Comparison of ENCODE assay signal across 7 cellular contexts in the genomic region with DNA sequence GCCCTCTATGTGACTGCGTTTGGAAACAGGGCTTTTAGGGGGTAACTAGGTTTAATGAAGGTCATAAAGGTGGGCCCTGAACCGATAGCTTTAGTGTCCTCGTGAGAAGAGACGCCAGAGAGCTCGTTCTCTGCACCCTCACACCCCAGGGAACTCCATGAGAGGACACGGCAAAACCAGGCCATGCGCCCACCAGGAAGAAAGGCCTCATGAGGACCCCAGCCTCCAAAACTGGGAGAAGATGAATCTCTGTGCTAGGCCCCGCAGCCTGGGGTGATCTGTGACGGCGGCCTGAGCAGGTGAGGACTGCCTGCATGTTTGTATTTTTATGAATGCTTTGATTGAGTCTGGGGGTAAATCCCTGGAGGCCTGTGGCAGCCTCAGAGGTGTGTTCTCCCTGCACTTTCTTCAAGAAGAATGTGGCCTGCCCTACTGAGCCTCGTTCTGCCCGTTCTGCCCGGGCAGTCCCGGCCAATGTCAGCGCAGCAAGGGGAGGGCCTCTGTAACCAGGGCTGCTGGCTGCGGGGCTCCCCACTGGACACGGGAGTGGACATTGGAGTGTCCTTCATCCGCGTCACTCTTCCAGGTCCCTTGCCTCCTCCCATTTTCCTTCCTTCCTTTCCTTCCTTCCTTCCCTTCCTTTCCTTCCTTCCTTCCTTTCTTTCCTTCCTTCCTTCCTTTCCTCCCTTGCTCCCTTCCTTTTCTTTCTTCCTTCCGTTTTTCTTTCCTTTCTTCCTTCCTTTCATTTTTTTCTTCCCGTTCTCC. TPM values are rescaled to one million over a fixed set of nuclear protein-coding genes. Genes with fewer than 3 reads are reported as not detected.
A peak's percentile ranks its signal among the peaks of the same experiment; 100 is the strongest.
DNase-seq lines count a peak whose midpoint lies in the region; ATAC-seq and TF ChIP-seq lines count a peak whose summit lies in the region.

No MANE protein-coding gene starts in this region.

- H2BK20ac ChIP-seq in H9 (ENCODE audit: low read depth, low read length, poor library complexity, severe bottlenecking), result no peak overlapping the region

- CTCF ChIA-PET in CD8-positive, alpha-beta T cell (lab: Charles Lee), result interaction anchor here (0.6 to 8.7 kb wide), 10 partner anchors 11 to 106 kb away, joined by 3 to 83 read pairs (median 5); no protein-coding TSS in a partner anchor

- no peaks in the 10 kb centered on the region for H4K20me1 ChIP-seq in H9 (ENCODE audit: control insufficient read depth, insufficient read depth, insufficient read length)
- no peaks in the 10 kb centered on the region for H4K20me1 ChIP-seq in smooth muscle cell (ENCODE audit: low read depth)

- no peak overlapping the region for H3K4me3 ChIP-seq in smooth muscle cell
- H3K4me3 ChIP-seq in CD8-positive, alpha-beta T cell (ENCODE audit: low read depth, low read length), result no peak overlapping the region

- no peak overlapping the region for H2BK120ac ChIP-seq in H9 (ENCODE audit: low read depth, low read length, poor library complexity, severe bottlenecking)

- H2AFZ ChIP-seq in H9 (ENCODE audit: low read length), result no peak overlapping the region
- no peak overlapping the region for H2AFZ ChIP-seq in smooth muscle cell (ENCODE audit: low read depth)

- no peaks in the 10 kb centered on the region for H3K79me1 ChIP-seq in H9 (ENCODE audit: insufficient read depth, low read depth, low read length, poor library complexity, severe bottlenecking)

- TF ChIP-seq CTCF in H9 (conservative IDR thresholded peaks at IDR 0.05) (no peak), smooth muscle cell (IDR thresholded peaks at IDR 0.05; ENCODE audit: borderline replicate concordance, insufficient read depth, poor library complexity, severe bottlenecking) (no peak)
- no peak for TF ChIP-seq CTCF in CD8-positive, alpha-beta T cell (IDR thresholded peaks at IDR 0.05)

- POLR2A ChIA-PET in CD8-positive, alpha-beta T cell (lab: Charles Lee), result interaction anchor here (0.6 kb wide), 1 partner anchor 213 kb away, joined by 3 read pairs; no protein-coding TSS in a partner anchor

- H3F3A ChIP-seq in smooth muscle cell (ENCODE audit: low read depth), result peaks cover 5% of the 10 kb centered on the region

- ATAC-seq in T-helper 17 cell, result no peak
- ATAC-seq in CD8-positive, alpha-beta T cell, result no peak

- H3K36me3 ChIP-seq in smooth muscle cell (ENCODE audit: low read depth), result no peaks in the 10 kb centered on the region
- no peaks in the 10 kb centered on the region for H3K36me3 ChIP-seq in CD8-positive, alpha-beta T cell (ENCODE audit: insufficient read depth, low read length)

- H3K27me3 ChIP-seq in H9 (ENCODE audit: insufficient read depth, low read length) (no peaks in the 10 kb centered on the region), smooth muscle cell (ENCODE audit: low read depth) (no peaks in the 10 kb centered on the region)
- H3K27me3 ChIP-seq in CD8-positive, alpha-beta T cell (ENCODE audit: insufficient read depth, low read length), result no peaks in the 10 kb centered on the region

- H3K27ac Mint-ChIP-seq in H9 (peak overlapping the region; percentile 51 to 85 (median 81); a peak in 4 of 7 replicates), T-helper 17 cell (peak overlapping the region; percentile 96), immature natural killer cell (peak overlapping the region in 4 of 6 donors; percentile 31 to 92 (median 60))
- no peak overlapping the region for H3K27ac Mint-ChIP-seq in CD8-positive, alpha-beta T cell

- no peak overlapping the region for H2BK15ac ChIP-seq in H9 (ENCODE audit: low read depth, low read length)

- no peak overlapping the region for H3K27ac ChIP-seq in H9 (ENCODE audit: insufficient read length, low read depth, low read length)
- H3K27ac ChIP-seq in smooth muscle cell (ENCODE audit: low read depth), result peak overlapping the region; percentile 77
- H3K27ac ChIP-seq in CD8-positive, alpha-beta T cell (ENCODE audit: low read depth, low read length), result no peak overlapping the region

- H3K9ac ChIP-seq in H9 (ENCODE audit: extremely low read depth, insufficient read length, low read length) (no peak overlapping the region), smooth muscle cell (ENCODE audit: low read depth) (no peak overlapping the region)

- intact Hi-C loops in head of caudate nucleus (cut with DNase I), result no loop called here
- intact Hi-C loops in CD8-positive, alpha-beta T cell (cut with DNase I, micrococcal nuclease), result loop anchor here (1.0 to 5.0 kb wide), 7 partner anchors 11 to 247 kb away; a partner anchor contains a TSS

- H2AK5ac ChIP-seq in H9 (ENCODE audit: insufficient read length, low read length), result no peak overlapping the region

- H2BK12ac ChIP-seq in H9 (ENCODE audit: insufficient read length, low read depth, low read length), result no peak overlapping the region

- DNase-seq in H9, result no peak
- DNase-seq in T-helper 17 cell, result no peak
- DNase-seq in immature natural killer cell, result no peak
- no peak for DNase-seq in smooth muscle cell (lab: John Stamatoyannopoulos, UW; ENCODE audit: unreplicated experiment)
- no peak for DNase-seq in HPDE6-E6E7 (ENCODE audit: extremely low spot score)
- no peak for DNase-seq in head of caudate nucleus
- DNase-seq in CD8-positive, alpha-beta T cell, result no peak

- H3K23me2 ChIP-seq in H9 (ENCODE audit: insufficient read length, low read depth, low read length, poor library complexity, severe bottlenecking), result no peaks in the 10 kb centered on the region

- no peaks in the 10 kb centered on the region for H3K9me3 ChIP-seq in H9 (ENCODE audit: control insufficient read depth, low read depth, low read length)
- no peaks in the 10 kb centered on the region for H3K9me3 ChIP-seq in T-helper 17 cell (ENCODE audit: control insufficient read depth, low read length, poor library complexity, severe bottlenecking)
- H3K9me3 ChIP-seq in smooth muscle cell (replicated peaks; ENCODE audit: low read depth), result no peaks in the 10 kb centered on the region
- H3K9me3 ChIP-seq in CD8-positive, alpha-beta T cell (ENCODE audit: low read length), result no peaks in the 10 kb centered on the region

- H4K8ac ChIP-seq in H9 (replicated peaks; ENCODE audit: insufficient read length, low read depth, low read length), result no peak overlapping the region

- H3K9me3 Mint-ChIP-seq in H9 (no peaks in the 10 kb centered on the region), immature natural killer cell (no peaks in the 10 kb centered on the region)
- H3K9me3 Mint-ChIP-seq in CD8-positive, alpha-beta T cell, result no peaks in the 10 kb centered on the region

- no peaks in the 10 kb centered on the region for H3K27me3 Mint-ChIP-seq in H9 (ENCODE audit: low read depth)
- H3K27me3 Mint-ChIP-seq in T-helper 17 cell, result no peaks in the 10 kb centered on the region
- peaks cover 1 to 5% (median 2%) of the 10 kb centered on the region in 3 donors for H3K27me3 Mint-ChIP-seq in immature natural killer cell (ENCODE audit: low read depth in 3 of 3)
- no peaks in the 10 kb centered on the region for H3K27me3 Mint-ChIP-seq in CD8-positive, alpha-beta T cell (ENCODE audit: low read depth)

- H3T11ph ChIP-seq in H9 (ENCODE audit: low read length), result no peak overlapping the region

- peaks cover 7% of the 10 kb centered on the region; the same call in 1 of the 2 replicates for H3K4me1 ChIP-seq in H9 (ENCODE audit: insufficient read depth, low read length)
- H3K4me1 ChIP-seq in smooth muscle cell (ENCODE audit: low read depth), result peaks cover 7% of the 10 kb centered on the region
- H3K4me1 ChIP-seq in CD8-positive, alpha-beta T cell (ENCODE audit: insufficient read depth, low read length), result peaks cover 4% of the 10 kb centered on the region

- peaks cover 18 to 24% of the 10 kb centered on the region in 2 experiments for H3K4me1 Mint-ChIP-seq in H9
- peaks cover 31% of the 10 kb centered on the region for H3K4me1 Mint-ChIP-seq in T-helper 17 cell
- peaks cover 21 to 30% of the 10 kb centered on the region in 2 donors for H3K4me1 Mint-ChIP-seq in immature natural killer cell
- H3K4me1 Mint-ChIP-seq in CD8-positive, alpha-beta T cell (ENCODE audit: low read depth), result peaks cover 22% of the 10 kb centered on the region

- no peaks in the 10 kb centered on the region for H3K79me2 ChIP-seq in H9 (ENCODE audit: insufficient read depth, low read length)
- H3K79me2 ChIP-seq in smooth muscle cell (ENCODE audit: low read depth), result no peaks in the 10 kb centered on the region

- H3K4me2 ChIP-seq in H9 (ENCODE audit: insufficient read depth, insufficient read length, low read length) (no peak overlapping the region), smooth muscle cell (no peak overlapping the region)

- no peak overlapping the region for H3K14ac ChIP-seq in H9 (ENCODE audit: insufficient read depth, low read length)

- H3K23ac ChIP-seq in H9 (ENCODE audit: insufficient read length, low read depth, low read length), result no peak overlapping the region

- H3K56ac ChIP-seq in H9 (ENCODE audit: insufficient read length, low read depth, low read length), result no peak overlapping the region

- H3K36me3 Mint-ChIP-seq in H9 (ENCODE audit: insufficient read depth in 1 of 3, low read depth in 3 of 3) (peaks cover 2 to 10% (median 4%) of the 10 kb centered on the region in 3 experiments; a peak in 5 of 7 replicates), T-helper 17 cell (ENCODE audit: low read depth) (no peaks in the 10 kb centered on the region), immature natural killer cell (no peaks in the 10 kb centered on the region)
- peaks cover 4% of the 10 kb centered on the region for H3K36me3 Mint-ChIP-seq in CD8-positive, alpha-beta T cell

- no peak overlapping the region for H4K5ac ChIP-seq in H9 (ENCODE audit: insufficient read length, low read depth, low read length)

- H3K4ac ChIP-seq in H9 (ENCODE audit: low read depth, low read length), result no peak overlapping the region

- no peak overlapping the region; a peak in 2 of 5 replicates for H3K4me3 Mint-ChIP-seq in H9
- no peak overlapping the region for H3K4me3 Mint-ChIP-seq in T-helper 17 cell
- H3K4me3 Mint-ChIP-seq in immature natural killer cell, result peak overlapping the region in 1 of 5 donors; percentile 7
- H3K4me3 Mint-ChIP-seq in CD8-positive, alpha-beta T cell, result no peak overlapping the region

- H3K18ac ChIP-seq in H9 (ENCODE audit: insufficient read length, low read depth, low read length), result no peak overlapping the region

- no peak overlapping the region for H2BK5ac ChIP-seq in H9 (ENCODE audit: insufficient read length, low read length)

- no CpG with 5 or more reads among the region's 21 CpGs for WGBS in H9 (ENCODE audit: extremely low coverage, insufficient read length, low lambda C conversion rate)
- 87% methylated on average over 21 of the region's 21 CpGs for WGBS in smooth muscle cell (ENCODE audit: low lambda C conversion rate)

- no peak overlapping the region for H4K91ac ChIP-seq in H9 (ENCODE audit: insufficient read length, low read depth, low read length)

RNA-seq across cellular contexts. Expression of a gene that starts 6.8 kb away (rescaled TPM):
- total RNA-seq in H9 (2021) (32.5 and 34.3 TPM in 2 replicates), T-helper 17 cell (100 to 1,000 TPM; 528 to 571 TPM), smooth muscle cell (41.9 and 43.0 TPM in 2 replicates)
- polyA plus RNA-seq in immature natural killer cell (100 to 1,000 TPM in 1 of 3 donors, 10 to 100 TPM in 2; 12.7 to 117 (median 25.9) TPM), smooth muscle cell (12.8 and 21.4 TPM in 2 replicates)
- total RNA-seq in CD8-positive, alpha-beta T cell, result 100 to 1,000 TPM; 318 to 336 TPM

RNA-seq across cellular contexts. Expression of a gene that starts 33.6 kb away (rescaled TPM):
- total RNA-seq in H9 (2021) (24.0 and 26.5 TPM in 2 replicates), T-helper 17 cell (10 to 100 TPM; 57.0 to 73.8 TPM), smooth muscle cell (8.2 and 13.7 TPM in 2 replicates)
- polyA plus RNA-seq in immature natural killer cell (1 to 10 TPM; 1.6 to 3.6 (median 3.3) TPM), smooth muscle cell (10.2 and 12.2 TPM in 2 replicates)
- total RNA-seq in CD8-positive, alpha-beta T cell, result 10 to 100 TPM; 44.4 to 48.7 TPM

RNA-seq across cellular contexts. Expression of a gene that starts 33.7 kb away (rescaled TPM):
- total RNA-seq in H9 (2021) (19.8 and 21.6 TPM in 2 replicates), T-helper 17 cell (100 to 1,000 TPM; 136 to 151 TPM), smooth muscle cell (5.8 and 8.5 TPM in 2 replicates)
- polyA plus RNA-seq in immature natural killer cell (10 to 100 TPM; 22.6 to 32.7 (median 26.8) TPM), smooth muscle cell (26.7 and 29.2 TPM in 2 replicates)
- 10 to 100 TPM; 80.3 to 86.6 TPM for total RNA-seq in CD8-positive, alpha-beta T cell
